Comparison of ENCODE assay signal across 23 cellular contexts in genomic region chr7:131649879-131650278, GRCh38.
DNase-seq lines count a peak whose midpoint lies in the region; TF ChIP-seq lines count a peak whose summit lies in the region.
"Had no signal": no experiment of that assay in that cellular context is flagged by ENCODE, and none has a peak within 500 bp of the region (broad histone marks: within the 10 kb centered on the region; RNA-seq: fewer than 3 reads in every experiment).

No MANE protein-coding gene starts in this region.

- H3K4me1 Mint-ChIP-seq in H9 (peaks cover 47 to 49% of the 10 kb centered on the region in 2 experiments), endodermal cell (peaks cover 49% of the 10 kb centered on the region)
- H3K4me1 Mint-ChIP-seq: B cell; CD8-positive, alpha-beta memory T cell had no signal

- no peaks in the 10 kb centered on the region for H3K36me3 Mint-ChIP-seq in H9 (ENCODE audit: insufficient read depth in 1 of 3, low read depth in 3 of 3)
- H3K36me3 Mint-ChIP-seq in endodermal cell (ENCODE audit: low read depth) = no peaks in the 10 kb centered on the region
- H3K36me3 Mint-ChIP-seq: CD8-positive, alpha-beta memory T cell had no signal

- in situ Hi-C loops in mammary epithelial cell (cut with MboI; ENCODE audit: low sequenced_read_pairs in 2 of 2) = loop anchor here (5.0 to 10.0 kb wide), 2 partner anchors 135 to 138 kb away; no protein-coding TSS in a partner anchor

- H3K18ac ChIP-seq in H9 (ENCODE audit: insufficient read length, low read depth, low read length) (no peak overlapping the region), neuronal stem cell (ENCODE audit: low read length) (peak overlapping the region; percentile 49)

- no peak overlapping the region for H2BK20ac ChIP-seq in H9 (ENCODE audit: low read depth, low read length, poor library complexity, severe bottlenecking)

- H2AK5ac ChIP-seq in H9 (ENCODE audit: insufficient read length, low read length) (no peak overlapping the region), neuronal stem cell (ENCODE audit: low read depth, low read length) (peak overlapping the region; percentile 77)

- TF ChIP-seq POLR2A in breast epithelium (IDR thresholded peaks at IDR 0.05) = no peak

- H2BK120ac ChIP-seq in H9 (ENCODE audit: low read depth, low read length, poor library complexity, severe bottlenecking) (no peak overlapping the region), neuronal stem cell (ENCODE audit: low read depth, low read length) (no peak overlapping the region)

- H3K23me2 ChIP-seq in H9 (ENCODE audit: insufficient read length, low read depth, low read length, poor library complexity, severe bottlenecking) = no peaks in the 10 kb centered on the region

- H3K56ac ChIP-seq in H9 (ENCODE audit: insufficient read length, low read depth, low read length) = no peak overlapping the region

- CTCF ChIA-PET in mammary epithelial cell (lab: Charles Lee; ENCODE audit: low non-redundant PET) = no interaction called here

- no peaks in the 10 kb centered on the region for H3K36me3 ChIP-seq in breast epithelium
- no peaks in the 10 kb centered on the region for H3K36me3 ChIP-seq in mammary epithelial cell (ENCODE audit: insufficient read depth, low read length)
- H3K36me3 ChIP-seq in endodermal cell (ENCODE audit: control insufficient read depth, insufficient read depth, low read length) = no peaks in the 10 kb centered on the region
- no peaks in the 10 kb centered on the region for H3K36me3 ChIP-seq in neuronal stem cell (replicated peaks in 1 of 2; ENCODE audit: control insufficient read depth in 2 of 2, insufficient read depth in 2 of 2, low read length in 2 of 2)

- H3K27me3 ChIP-seq in breast epithelium (no peaks in the 10 kb centered on the region), mammary epithelial cell (ENCODE audit: insufficient read depth, low read length) (no peaks in the 10 kb centered on the region), H9 (ENCODE audit: insufficient read depth, low read length) (no peaks in the 10 kb centered on the region), endodermal cell (ENCODE audit: control insufficient read depth, insufficient read depth, low read length, poor library complexity, severe bottlenecking) (no peaks in the 10 kb centered on the region), neuronal stem cell (ENCODE audit: control insufficient read depth in 3 of 3, insufficient read depth in 3 of 3, low read depth in 1 of 3, low read length in 3 of 3) (peaks cover 0 to 2% (median 0%) of the 10 kb centered on the region in 3 experiments)

- 69% methylated on average over 10 of the region's 13 CpGs for WGBS in mammary epithelial cell (ENCODE audit: low coverage, missing lambda C conversion rate)
- WGBS in H9 (ENCODE audit: extremely low coverage, insufficient read length, low lambda C conversion rate) = no CpG with 5 or more reads among the region's 13 CpGs
- 93 to 100% methylated on average over 3 to 13 of the region's 13 CpGs for WGBS in endodermal cell (ENCODE audit: insufficient coverage in 1 of 2, insufficient read length in 1 of 2), 2 experiments
- no CpG with 5 or more reads among the region's 13 CpGs for WGBS in neuronal stem cell (ENCODE audit: extremely low coverage in 2 of 2, insufficient read length in 2 of 2, insufficient replicate concordance in 1 of 2), 2 donors

- H4K91ac ChIP-seq in H9 (ENCODE audit: insufficient read length, low read depth, low read length) = no peak overlapping the region
- no peak overlapping the region for H4K91ac ChIP-seq in neuronal stem cell (ENCODE audit: low read depth, low read length, poor library complexity)

- no peaks in the 10 kb centered on the region for H3K4me1 ChIP-seq in breast epithelium
- H3K4me1 ChIP-seq in mammary epithelial cell (ENCODE audit: insufficient read depth, low read length) = no peaks in the 10 kb centered on the region
- H3K4me1 ChIP-seq in H9 (ENCODE audit: insufficient read depth, low read length) = peaks cover 10% of the 10 kb centered on the region; the same call in 1 of the 2 replicates
- peaks cover 20% of the 10 kb centered on the region for H3K4me1 ChIP-seq in endodermal cell (ENCODE audit: control insufficient read depth, insufficient read depth, low read length)
- peaks cover 15 to 26% of the 10 kb centered on the region in 2 donors for H3K4me1 ChIP-seq in neuronal stem cell (ENCODE audit: control insufficient read depth in 2 of 2, insufficient read depth in 1 of 2, low read depth in 1 of 2, low read length in 2 of 2)

- H3K4me3 Mint-ChIP-seq in H9 (no peak overlapping the region), endodermal cell (no peak overlapping the region)
- H3K4me3 Mint-ChIP-seq: B cell; CD8-positive, alpha-beta memory T cell had no signal

- H3K79me1 ChIP-seq in H9 (ENCODE audit: insufficient read depth, low read depth, low read length, poor library complexity, severe bottlenecking) = no peaks in the 10 kb centered on the region
- H3K79me1 ChIP-seq in neuronal stem cell (ENCODE audit: low read depth, low read length) = peaks cover 6% of the 10 kb centered on the region

- H3K4ac ChIP-seq in H9 (ENCODE audit: low read depth, low read length) = no peak overlapping the region
- no peak overlapping the region for H3K4ac ChIP-seq in neuronal stem cell (ENCODE audit: low read length)

- peaks cover 3 to 5% of the 10 kb centered on the region in 2 experiments; a peak in 3 of 5 replicates for H3K9me3 Mint-ChIP-seq in H9
- H3K9me3 Mint-ChIP-seq in endodermal cell = no peaks in the 10 kb centered on the region
- H3K9me3 Mint-ChIP-seq: CD8-positive, alpha-beta memory T cell had no signal

- H4K5ac ChIP-seq in H9 (ENCODE audit: insufficient read length, low read depth, low read length) = no peak overlapping the region

- TF ChIP-seq CTCF in breast epithelium (IDR thresholded peaks at IDR 0.05) = no peak
- no peak for TF ChIP-seq CTCF in mammary epithelial cell (conservative IDR thresholded peaks at IDR 0.05 in 1 of 2, IDR thresholded peaks at IDR 0.05 in 1 of 2; ENCODE audit: extremely low read depth in 1 of 2, insufficient read depth in 1 of 2, low read depth in 1 of 2, low read length in 2 of 2)
- TF ChIP-seq CTCF in H9 (conservative IDR thresholded peaks at IDR 0.05) = no peak
- no peak for TF ChIP-seq CTCF in endodermal cell (conservative IDR thresholded peaks at IDR 0.05)

- no peaks in the 10 kb centered on the region for H3K9me3 ChIP-seq in breast epithelium
- no peaks in the 10 kb centered on the region for H3K9me3 ChIP-seq in mammary epithelial cell (replicated peaks; ENCODE audit: insufficient read depth, low read length)
- no peaks in the 10 kb centered on the region for H3K9me3 ChIP-seq in H9 (ENCODE audit: control insufficient read depth, low read depth, low read length)
- H3K9me3 ChIP-seq in endodermal cell (ENCODE audit: control insufficient read depth, low read length) = no peaks in the 10 kb centered on the region
- H3K9me3 ChIP-seq in neuronal stem cell (replicated peaks in 1 of 2; ENCODE audit: control insufficient read depth in 2 of 2, insufficient read depth in 1 of 2, low read depth in 1 of 2, low read length in 2 of 2) = peaks cover 0 to 6% of the 10 kb centered on the region in 2 donors

- H3K14ac ChIP-seq in H9 (ENCODE audit: insufficient read depth, low read length) (no peak overlapping the region), neuronal stem cell (ENCODE audit: low read length) (no peak overlapping the region)

- DNase-seq in breast epithelium (ENCODE audit: low spot score in 2 of 2) (no peak), mammary epithelial cell (no peak), H9 (no peak), endodermal cell (no peak), neuronal stem cell (ENCODE audit: low spot score) (no peak), kidney glomerular epithelial cell (lab: John Stamatoyannopoulos, UW) (no peak), HT-29 (ENCODE audit: low spot score) (no peak), NCI-H146 treated with DMSO at 0.1 percent for 48 hours (lab: John Stamatoyannopoulos, UW; ENCODE audit: unreplicated experiment) (no peak)
- DNase-seq: Calu3; CD8-positive, alpha-beta memory T cell; DND-41; KG1; MM.1S; NCI-H1694; NCI-H2029 treated with DMSO at 0.1 percent for 48 hours; NCI-H2227 treated with DMSO at 0.1 percent for 48 hours; NCI-H526 treated with DMSO at 0.1 percent for 48 hours; RPMI8226; SHP77 treated with DMSO at 0.1 percent for 48 hours had no signal

- no peak overlapping the region for H2BK15ac ChIP-seq in H9 (ENCODE audit: low read depth, low read length)
- peak overlapping the region; percentile 73 for H2BK15ac ChIP-seq in neuronal stem cell (ENCODE audit: low read length)

- H3K9ac ChIP-seq in mammary epithelial cell (ENCODE audit: insufficient read depth, low read length) (no peak overlapping the region), H9 (ENCODE audit: extremely low read depth, insufficient read length, low read length) (no peak overlapping the region), endodermal cell (ENCODE audit: extremely low read depth, low read length, poor library complexity, severe bottlenecking) (no peak overlapping the region), neuronal stem cell (ENCODE audit: low read depth, low read length, poor library complexity) (no peak overlapping the region)

- no TSS peak for BruUV-seq in mammary epithelial cell (replicated peaks; lab: Mats Ljungman, UMichigan)

- intact Hi-C loops in breast epithelium (cut with DNase I; ENCODE audit: low total_unique reads) = loop anchor here (10.0 kb wide), 1 partner anchor 145 kb away; no protein-coding TSS in a partner anchor
- intact Hi-C loops in mammary epithelial cell (cut with micrococcal nuclease) = no loop called here

- no peak overlapping the region for H3K4me2 ChIP-seq in mammary epithelial cell (ENCODE audit: insufficient read depth, low read depth, low read length)
- no peak overlapping the region for H3K4me2 ChIP-seq in H9 (ENCODE audit: insufficient read depth, insufficient read length, low read length)
- H3K4me2 ChIP-seq in neuronal stem cell (ENCODE audit: insufficient read depth, low read length, poor library complexity, severe bottlenecking) = no peak overlapping the region

- H3K23ac ChIP-seq in H9 (ENCODE audit: insufficient read length, low read depth, low read length) = no peak overlapping the region
- no peak overlapping the region for H3K23ac ChIP-seq in neuronal stem cell (ENCODE audit: low read depth, low read length, poor library complexity)

- H3K27me3 Mint-ChIP-seq in H9 (ENCODE audit: low read depth) (peaks cover 2% of the 10 kb centered on the region), endodermal cell (ENCODE audit: insufficient read depth) (peaks cover 3% of the 10 kb centered on the region)

- H4K8ac ChIP-seq in H9 (replicated peaks; ENCODE audit: insufficient read length, low read depth, low read length) = no peak overlapping the region
- H4K8ac ChIP-seq in neuronal stem cell (ENCODE audit: low read depth, low read length) = no peak overlapping the region

- H3K27ac ChIP-seq in breast epithelium (peak overlapping the region; percentile 64 to 87), mammary epithelial cell (ENCODE audit: insufficient read depth, low read depth, low read length) (no peak overlapping the region), H9 (ENCODE audit: insufficient read length, low read depth, low read length) (no peak overlapping the region), endodermal cell (ENCODE audit: low read depth, low read length) (no peak overlapping the region), neuronal stem cell (replicated peaks; ENCODE audit: low read length) (no peak overlapping the region)
- H3K27ac ChIP-seq: 22Rv1, C4-2B, SK-N-MC had no signal

- no peak overlapping the region for H2BK5ac ChIP-seq in H9 (ENCODE audit: insufficient read length, low read length)
- H2BK5ac ChIP-seq in neuronal stem cell (ENCODE audit: low read length) = no peak overlapping the region

- H2BK12ac ChIP-seq in H9 (ENCODE audit: insufficient read length, low read depth, low read length) = no peak overlapping the region
- peak overlapping the region; percentile 27 for H2BK12ac ChIP-seq in neuronal stem cell (ENCODE audit: low read length)

- H3K79me2 ChIP-seq in mammary epithelial cell (ENCODE audit: insufficient read depth, low read length) (no peaks in the 10 kb centered on the region), H9 (ENCODE audit: insufficient read depth, low read length) (no peaks in the 10 kb centered on the region; the same call in 1 of the 2 replicates)

- H4K20me1 ChIP-seq in mammary epithelial cell (ENCODE audit: insufficient read depth, low read length) (no peaks in the 10 kb centered on the region), H9 (ENCODE audit: control insufficient read depth, insufficient read depth, insufficient read length) (no peaks in the 10 kb centered on the region)

- H3T11ph ChIP-seq in H9 (ENCODE audit: low read length) = no peak overlapping the region

- peak overlapping the region in 2 of 3 experiments; percentile 34 to 72; a peak in 3 of 7 replicates for H3K27ac Mint-ChIP-seq in H9
- H3K27ac Mint-ChIP-seq in endodermal cell = peak overlapping the region; percentile 91
- H3K27ac Mint-ChIP-seq: B cell had no signal

- H2AFZ ChIP-seq in mammary epithelial cell (ENCODE audit: low read depth, low read length) (no peak overlapping the region), H9 (ENCODE audit: low read length) (no peak overlapping the region), neuronal stem cell (ENCODE audit: low read length) (no peak overlapping the region)

- dilution Hi-C loops in mammary epithelial cell (cut with HindIII; ENCODE audit: low sequenced_read_pairs) = no loop called here

- H3K4me3 ChIP-seq in breast epithelium (no peak overlapping the region), mammary epithelial cell (replicated peaks in 1 of 3; ENCODE audit: insufficient read depth in 1 of 3, low read depth in 2 of 3, low read length in 3 of 3) (no peak overlapping the region), endodermal cell (ENCODE audit: low read length) (peak overlapping the region; percentile 3), neuronal stem cell (ENCODE audit: low read length in 2 of 2) (no peak overlapping the region)
- H3K4me3 ChIP-seq: SK-N-MC had no signal

Comparison
In these comparisons a context has a peak if more than half of its experiments do, and no peak if none do; other contexts are left out.
1. H3K27ac ChIP-seq: peak in breast epithelium (2 of 2); none in mammary epithelial cell (single experiment), H9 (single experiment), endodermal cell (single experiment) and neuronal stem cell (single experiment).